ENCODE assay signal across 21 cellular contexts in the genomic region with DNA sequence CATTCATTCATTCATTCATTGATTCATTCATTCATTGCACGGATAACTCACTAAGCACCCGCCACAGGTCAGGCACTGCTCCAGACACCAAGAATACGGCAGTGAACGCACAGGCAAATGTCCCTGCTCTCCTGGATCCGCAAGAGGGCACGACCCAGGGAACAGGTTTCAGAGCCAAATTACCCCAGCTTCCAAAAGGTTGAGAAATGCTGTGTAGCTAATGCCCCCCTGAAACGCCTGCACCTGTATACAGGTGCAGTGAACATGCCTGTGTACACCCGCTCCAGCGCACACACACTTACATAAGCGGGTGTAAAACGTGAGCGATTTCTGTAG. TPM values are rescaled to one million over a fixed set of nuclear protein-coding genes. Genes with fewer than 3 reads are reported as not detected.
DNase-seq lines count a peak whose midpoint lies in the region; ATAC-seq and TF ChIP-seq lines count a peak whose summit lies in the region.
"Had no signal": no experiment of that assay in that cellular context is flagged by ENCODE, and none has a peak within 500 bp of the region (broad histone marks: within the 10 kb centered on the region; RNA-seq: fewer than 3 reads in every experiment).

No MANE protein-coding gene starts in this region.

- TF ChIP-seq POLR2A in transverse colon (IDR thresholded peaks at IDR 0.05) (no peak), GM18505 (IDR thresholded peaks at IDR 0.05; ENCODE audit: borderline replicate concordance, extremely low read depth, insufficient read depth, insufficient read length) (no peak)

- WGBS in hepatocyte (ENCODE audit: low lambda C conversion rate, missing lambda C conversion rate), result 81% methylated on average over 12 of the region's 12 CpGs
- WGBS in transverse colon (ENCODE audit: low coverage in 1 of 2), 2 donors, result 54 to 55% methylated on average over 6 to 12 of the region's 12 CpGs

- H3K27ac Mint-ChIP-seq in Caco-2 (ENCODE audit: unreplicated experiment), result peak overlapping the region; percentile 76
- H3K27ac Mint-ChIP-seq in nephron progenitor cell, result no peak overlapping the region

- no peak for ATAC-seq in GM18505 (IDR thresholded peaks at IDR 0.05; ENCODE audit: unreplicated experiment)
- ATAC-seq: HCT116 had no signal

- H3K36me3 Mint-ChIP-seq in Caco-2 (ENCODE audit: insufficient read depth, unreplicated experiment) (peaks cover 5% of the 10 kb centered on the region), nephron progenitor cell (ENCODE audit: low read depth) (no peaks in the 10 kb centered on the region)

- no peak for TF ChIP-seq CTCF in Caco-2 (IDR thresholded peaks at IDR 0.05; ENCODE audit: insufficient read depth in 1 of 2, low read depth in 1 of 2, low read length in 1 of 2, severe bottlenecking in 1 of 2, unreplicated experiment in 1 of 2)
- no peak for TF ChIP-seq CTCF in hepatocyte (IDR thresholded peaks at IDR 0.05; ENCODE audit: poor library complexity)
- TF ChIP-seq CTCF in nephron progenitor cell (IDR thresholded peaks at IDR 0.05), result no peak
- no peak for TF ChIP-seq CTCF in transverse colon (IDR thresholded peaks at IDR 0.05)

- H3K9me2 ChIP-seq in hepatocyte (replicated peaks; ENCODE audit: insufficient read depth), result no peaks in the 10 kb centered on the region

- H4K20me1 ChIP-seq in hepatocyte (ENCODE audit: insufficient read depth, poor library complexity, severe bottlenecking), result no peaks in the 10 kb centered on the region

- CTCF ChIA-PET in Caco-2 (lab: Charles Lee), result interaction anchor here (0.5 kb wide), 1 partner anchor 43 kb away, joined by 3 read pairs; no protein-coding TSS in a partner anchor

- H3K4me3 ChIP-seq in Caco-2 (ENCODE audit: low read depth, low read length) (no peak overlapping the region), hepatocyte (no peak overlapping the region), transverse colon (no peak overlapping the region)
- H3K4me3 ChIP-seq: SK-N-MC had no signal

- H3K4me1 ChIP-seq in Caco-2 (peaks cover 34% of the 10 kb centered on the region), hepatocyte (ENCODE audit: insufficient read depth) (peaks cover 14% of the 10 kb centered on the region), transverse colon (peaks cover 7 to 29% (median 24%) of the 10 kb centered on the region in 4 donors)

- H3K4me1 Mint-ChIP-seq in Caco-2 (ENCODE audit: low read depth, unreplicated experiment) (peaks cover 10% of the 10 kb centered on the region), nephron progenitor cell (peaks cover 62% of the 10 kb centered on the region)

- intact Hi-C loops in Caco-2 (cut with micrococcal nuclease; ENCODE audit: unreplicated experiment), result no loop called here
- intact Hi-C loops in transverse colon (cut with DNase I; ENCODE audit: low total_unique reads), result no loop called here

- POLR2A ChIA-PET in Caco-2 (lab: Charles Lee), result no interaction called here

- H3K9me3 Mint-ChIP-seq in Caco-2 (ENCODE audit: unreplicated experiment), result no peaks in the 10 kb centered on the region
- peaks cover 3% of the 10 kb centered on the region for H3K9me3 Mint-ChIP-seq in nephron progenitor cell

- H3K4me3 Mint-ChIP-seq in Caco-2 (ENCODE audit: unreplicated experiment) (peak overlapping the region; percentile 69), nephron progenitor cell (peak overlapping the region; percentile 64)

- H3K9me3 ChIP-seq in Caco-2 (no peaks in the 10 kb centered on the region), hepatocyte (ENCODE audit: low read depth) (no peaks in the 10 kb centered on the region), transverse colon (no peaks in the 10 kb centered on the region)

- DNase-seq in Caco-2 (no peak), hepatocyte (ENCODE audit: low spot score) (no peak), nephron progenitor cell (no peak), NCI-H1048 (lab: John Stamatoyannopoulos, UW) (no peak), transverse colon (no peak)
- DNase-seq: DMS79 treated with DMSO at 0.1 percent for 48 hours, GOT3, KBM-7, MM.1S, NCI-H1092, NCI-H1436, NCI-H187 treated with DMSO at 0.1 percent for 48 hours, NCI-H226, NCI-H510A treated with DMSO at 0.1 percent for 48 hours, NCI-H748 treated with DMSO at 0.1 percent for 48 hours, SHP77 treated with DMSO at 0.1 percent for 48 hours, SW 1271 had no signal

- H2AFZ ChIP-seq in hepatocyte, result no peak overlapping the region

- peak overlapping the region; percentile 17 for H3K4me2 ChIP-seq in hepatocyte

- H3K27me3 Mint-ChIP-seq in Caco-2 (ENCODE audit: insufficient read depth, unreplicated experiment) (no peaks in the 10 kb centered on the region), nephron progenitor cell (ENCODE audit: low read depth, poor library complexity) (peaks cover 28% of the 10 kb centered on the region)

- in situ Hi-C loops in transverse colon (cut with MboI; ENCODE audit: low pct_ligation_motif_present in 1 of 4, low pct_unique_long_range_greater_than_20kb in 1 of 4, low sequenced_read_pairs in 3 of 4), result no loop called here

- no peaks in the 10 kb centered on the region for H3K36me3 ChIP-seq in Caco-2 (ENCODE audit: control insufficient read depth, insufficient read depth, low read length)
- H3K36me3 ChIP-seq in hepatocyte (replicated peaks; ENCODE audit: insufficient read depth, low read depth), result no peaks in the 10 kb centered on the region
- no peaks in the 10 kb centered on the region for H3K36me3 ChIP-seq in transverse colon

- BruUV-seq in Caco-2 (replicated peaks; lab: Mats Ljungman, UMichigan), result no TSS peak

- H3K79me2 ChIP-seq in hepatocyte, result no peaks in the 10 kb centered on the region

- no peaks in the 10 kb centered on the region for H3K27me3 ChIP-seq in Caco-2 (replicated peaks; ENCODE audit: control insufficient read depth, insufficient read depth, low read length)
- H3K27me3 ChIP-seq in hepatocyte, result no peaks in the 10 kb centered on the region
- H3K27me3 ChIP-seq in transverse colon, result peaks cover 32% of the 10 kb centered on the region

- no peak overlapping the region for H3K27ac ChIP-seq in hepatocyte
- H3K27ac ChIP-seq in transverse colon, result no peak overlapping the region
- H3K27ac ChIP-seq: RWPE1, SK-N-MC had no signal

- no peak for TF ChIP-seq EP300 in transverse colon (IDR thresholded peaks at IDR 0.05; ENCODE audit: low read depth)

RNA-seq across cellular contexts. Expression of gene UBE2I, which starts 9.6 kb away (rescaled TPM):
- total RNA-seq in Caco-2 (2022) (178 and 199 TPM in 2 replicates), hepatocyte (76.0 and 78.8 TPM in 2 replicates), transverse colon (100 to 1,000 TPM in 1 of 4 donors, 10 to 100 TPM in 3; 55.4 to 110 (median 58.5) TPM)
- polyA plus RNA-seq in hepatocyte, result 150 and 183 TPM in 2 replicates

RNA-seq across cellular contexts. Expression of gene BAIAP3, which starts 33.6 kb away (rescaled TPM):
- total RNA-seq in Caco-2 (2022) (4.2 and 5.0 TPM in 2 replicates), hepatocyte (1.8 and 3.0 TPM in 2 replicates), transverse colon (100 to 1,000 TPM in 1 of 4 donors, 10 to 100 TPM in 1, 1 to 10 TPM in 2; 7.3 to 190 (median 11.4) TPM)
- polyA plus RNA-seq in hepatocyte, result 2.4 and 5.5 TPM in 2 replicates

RNA-seq across cellular contexts. Expression of gene TPSD1, which starts 44.0 kb away (rescaled TPM):
- total RNA-seq in Caco-2 (2022) (not detected in 2 replicates), hepatocyte (not detected in 2 replicates), transverse colon (10 to 100 TPM in 1 of 4 donors, 1 to 10 TPM in 2, not detected in 1; 4.6 to 12.0 (median 7.8) TPM)
- not detected in 2 replicates for polyA plus RNA-seq in hepatocyte

RNA-seq across cellular contexts. Expression of gene TSR3, which starts 51.8 kb away (rescaled TPM):
- total RNA-seq in Caco-2 (2022), result 48.3 and 48.6 TPM in 2 replicates
- 65.5 and 73.0 TPM in 2 replicates for total RNA-seq in hepatocyte
- polyA plus RNA-seq in hepatocyte, result 137 and 138 TPM in 2 replicates
- total RNA-seq in transverse colon, result 100 to 1,000 TPM in 1 of 4 donors, 10 to 100 TPM in 3; 56.4 to 135 (median 75.3) TPM

RNA-seq across cellular contexts. Expression of gene GNPTG, which starts 51.9 kb away (rescaled TPM):
- total RNA-seq in Caco-2 (2022), result 37.3 and 37.6 TPM in 2 replicates
- 70.1 and 76.6 TPM in 2 replicates for total RNA-seq in hepatocyte
- polyA plus RNA-seq in hepatocyte, result 133 and 161 TPM in 2 replicates
- 100 to 1,000 TPM in 1 of 4 donors, 10 to 100 TPM in 3; 53.8 to 130 (median 79.1) TPM for total RNA-seq in transverse colon
